Comparison of ENCODE assay signal across 20 cellular contexts in the genomic region with DNA sequence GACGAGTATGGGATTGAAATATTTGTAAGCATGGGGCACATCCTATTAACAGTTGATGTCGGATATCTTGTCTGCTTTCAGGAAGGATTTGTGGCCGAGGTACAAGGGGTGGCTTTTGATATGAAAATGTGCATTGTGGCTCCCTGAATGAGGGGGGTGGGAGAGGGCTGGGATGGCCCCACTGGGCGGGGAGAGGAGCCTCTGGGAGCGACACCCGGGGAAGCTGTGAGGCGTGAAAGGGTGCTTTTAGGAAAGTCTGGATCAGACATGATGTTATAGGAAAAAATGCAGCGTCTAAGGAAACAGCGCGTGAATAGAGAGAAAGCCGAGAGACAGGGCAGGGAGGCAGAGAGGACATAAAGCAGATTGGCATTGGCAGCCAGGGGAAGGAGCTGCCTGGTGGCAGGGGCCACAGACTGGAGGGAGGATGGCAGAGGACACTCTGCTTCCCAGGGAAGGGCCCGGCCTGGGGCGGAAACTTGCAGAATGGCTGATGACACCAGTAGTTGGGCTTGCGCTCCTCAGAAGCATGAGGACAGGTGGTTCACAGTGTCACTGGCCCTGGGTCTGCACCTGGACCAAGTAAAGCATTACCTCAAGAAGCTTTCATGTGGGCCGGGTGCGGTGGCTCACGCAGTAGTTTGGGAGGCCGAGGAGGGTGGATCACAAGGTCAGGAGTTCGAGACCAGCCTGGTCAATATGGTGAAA.
DNase-seq lines count a peak whose midpoint lies in the region; ATAC-seq, FAIRE-seq and TF ChIP-seq lines count a peak whose summit lies in the region.
"Had no signal": no experiment of that assay in that cellular context is flagged by ENCODE, and none has a peak within 500 bp of the region (broad histone marks: within the 10 kb centered on the region; RNA-seq: fewer than 3 reads in every experiment).

No MANE protein-coding gene starts in this region.

- H3K27ac Mint-ChIP-seq in GM23338 (no peak overlapping the region), chondrocyte (ENCODE audit: unreplicated experiment) (no peak overlapping the region)
- H3K27ac Mint-ChIP-seq: CD4-positive, alpha-beta memory T cell; HFFc6 had no signal

- no peaks in the 10 kb centered on the region for H3K36me3 ChIP-seq in GM23338 (ENCODE audit: insufficient read depth)
- no peaks in the 10 kb centered on the region for H3K36me3 ChIP-seq in iPS-20b (ENCODE audit: insufficient read depth, low read depth, low read length)
- H3K36me3 ChIP-seq in sigmoid colon = no peaks in the 10 kb centered on the region

- H3K79me2 ChIP-seq in GM23338 (replicated peaks; ENCODE audit: insufficient read depth) = no peaks in the 10 kb centered on the region

- no peak overlapping the region for H3K9ac ChIP-seq in iPS-20b (ENCODE audit: low read depth, low read length)

- no peak for DNase-seq in GM23338 (ENCODE audit: low spot score)
- peak; percentile 53 for DNase-seq in chondrocyte (ENCODE audit: low spot score)
- DNase-seq in sigmoid colon = peak; percentile 51
- DNase-seq in HTR-8/SVneo (ENCODE audit: insufficient read length, low spot score) = no peak
- DNase-seq in omental fat pad (ENCODE audit: low spot score) = no peak
- DNase-seq in LoVo (ENCODE audit: low spot score) = no peak
- DNase-seq: AML-193; CD4-positive, alpha-beta memory T cell; GF-D8; GOT3; HFFc6; MM.1S; NCI-H1417; NCI-H1930; NCI-H2171; SIG-M5 had no signal

- no peaks in the 10 kb centered on the region for H4K20me1 ChIP-seq in GM23338 (replicated peaks; ENCODE audit: insufficient read depth)

- H3K27ac ChIP-seq in GM23338 (ENCODE audit: low read depth) (no peak overlapping the region), iPS-20b (ENCODE audit: low read length) (no peak overlapping the region), sigmoid colon (peak overlapping the region in 1 of 4 donors; percentile 79)

- H3K9me3 ChIP-seq in iPS-20b (ENCODE audit: insufficient read depth, low read depth, low read length) = no peaks in the 10 kb centered on the region
- peaks cover 0 to 3% (median 0%) of the 10 kb centered on the region in 4 donors for H3K9me3 ChIP-seq in sigmoid colon

- H2AFZ ChIP-seq in GM23338 = peak overlapping the region; percentile 89

- peak overlapping the region; percentile 42 for H3K4me2 ChIP-seq in GM23338

- TF ChIP-seq CTCF in GM23338 (conservative IDR thresholded peaks at IDR 0.05; ENCODE audit: low read depth in 2 of 2) (no peak), chondrocyte (IDR thresholded peaks at IDR 0.05) (no peak), sigmoid colon (IDR thresholded peaks at IDR 0.05) (no peak), omental fat pad (IDR thresholded peaks at IDR 0.05) (no peak)

- H3K4me1 Mint-ChIP-seq in GM23338 (peaks cover 32% of the 10 kb centered on the region), chondrocyte (ENCODE audit: low read depth) (peaks cover 7% of the 10 kb centered on the region)

- H3K27me3 ChIP-seq in GM23338 (ENCODE audit: insufficient read depth) = no peaks in the 10 kb centered on the region
- H3K27me3 ChIP-seq in iPS-20b (ENCODE audit: insufficient read depth, low read length) = peaks cover 28% of the 10 kb centered on the region
- H3K27me3 ChIP-seq in sigmoid colon = no peaks in the 10 kb centered on the region

- no peaks in the 10 kb centered on the region for H3K9me2 ChIP-seq in GM23338 (ENCODE audit: insufficient read depth)

- intact Hi-C loops in sigmoid colon (cut with DNase I) = loop anchor here (5.0 kb wide), 1 partner anchor 120 kb away; no protein-coding TSS in a partner anchor

- FAIRE-seq in HTR-8/SVneo (lab: Jason Lieb, UNC) = no peak
- FAIRE-seq: HepG2, RCC 7860 had no signal

- H3K9me3 Mint-ChIP-seq in GM23338 (no peaks in the 10 kb centered on the region; the same call in 2 of the 3 replicates), chondrocyte (ENCODE audit: low read depth) (peaks cover 4% of the 10 kb centered on the region)

- no peaks in the 10 kb centered on the region; the same call in 2 of the 3 replicates for H3K36me3 Mint-ChIP-seq in GM23338 (ENCODE audit: low read depth)
- H3K36me3 Mint-ChIP-seq in chondrocyte (ENCODE audit: low read depth) = peaks cover 2% of the 10 kb centered on the region
- H3K36me3 Mint-ChIP-seq: CD4-positive, alpha-beta memory T cell had no signal

- H3K27me3 Mint-ChIP-seq in GM23338 (ENCODE audit: insufficient read depth, low read depth, poor library complexity) (peaks cover 22% of the 10 kb centered on the region), chondrocyte (ENCODE audit: low read depth) (peaks cover 7% of the 10 kb centered on the region)

- 90% methylated on average over 19 of the region's 19 CpGs for WGBS in sigmoid colon, 2 donors

- TF ChIP-seq EP300 in sigmoid colon (IDR thresholded peaks at IDR 0.05) = no peak

- H3K4me3 ChIP-seq in GM23338 (no peak overlapping the region), iPS-20b (ENCODE audit: low read length) (peak overlapping the region; percentile 25; the same call in 1 of the 2 replicates), sigmoid colon (no peak overlapping the region)

- no peak for TF ChIP-seq POLR2A in sigmoid colon (IDR thresholded peaks at IDR 0.05)

- H3K4me3 Mint-ChIP-seq in GM23338 (no peak overlapping the region), chondrocyte (ENCODE audit: unreplicated experiment) (no peak overlapping the region)
- H3K4me3 Mint-ChIP-seq: HFFc6 had no signal

- no peaks in the 10 kb centered on the region for H3F3A ChIP-seq in GM23338 (replicated peaks; ENCODE audit: low read depth)

- peaks cover 16% of the 10 kb centered on the region for H3K4me1 ChIP-seq in GM23338 (ENCODE audit: insufficient read depth)
- H3K4me1 ChIP-seq in iPS-20b (ENCODE audit: insufficient read depth, low read length) = peaks cover 20% of the 10 kb centered on the region; the same call in 1 of the 2 replicates
- H3K4me1 ChIP-seq in sigmoid colon = peaks cover 0 to 20% (median 15%) of the 10 kb centered on the region in 4 donors

- ATAC-seq in GM23338 (no peak), omental fat pad (ENCODE audit: low FRiP score) (no peak), GM18861 (IDR thresholded peaks at IDR 0.05; ENCODE audit: unreplicated experiment) (no peak)

TF ChIP-seq in GM23338, 12 proteins besides CTCF, POLR2A, EP300 and RAD21 (continues in another document):
- TF ChIP-seq POLR2AphosphoS5 (IDR thresholded peaks at IDR 0.05; ENCODE audit: low read depth) = no peak
- no peak for TF ChIP-seq ZNF331 (CRISPR knock-in tag; IDR thresholded peaks at IDR 0.05; ENCODE audit: low read depth)
- TF ChIP-seq ZNF114 (CRISPR knock-in tag; IDR thresholded peaks at IDR 0.05) = no peak
- TF ChIP-seq, protein P1, sequence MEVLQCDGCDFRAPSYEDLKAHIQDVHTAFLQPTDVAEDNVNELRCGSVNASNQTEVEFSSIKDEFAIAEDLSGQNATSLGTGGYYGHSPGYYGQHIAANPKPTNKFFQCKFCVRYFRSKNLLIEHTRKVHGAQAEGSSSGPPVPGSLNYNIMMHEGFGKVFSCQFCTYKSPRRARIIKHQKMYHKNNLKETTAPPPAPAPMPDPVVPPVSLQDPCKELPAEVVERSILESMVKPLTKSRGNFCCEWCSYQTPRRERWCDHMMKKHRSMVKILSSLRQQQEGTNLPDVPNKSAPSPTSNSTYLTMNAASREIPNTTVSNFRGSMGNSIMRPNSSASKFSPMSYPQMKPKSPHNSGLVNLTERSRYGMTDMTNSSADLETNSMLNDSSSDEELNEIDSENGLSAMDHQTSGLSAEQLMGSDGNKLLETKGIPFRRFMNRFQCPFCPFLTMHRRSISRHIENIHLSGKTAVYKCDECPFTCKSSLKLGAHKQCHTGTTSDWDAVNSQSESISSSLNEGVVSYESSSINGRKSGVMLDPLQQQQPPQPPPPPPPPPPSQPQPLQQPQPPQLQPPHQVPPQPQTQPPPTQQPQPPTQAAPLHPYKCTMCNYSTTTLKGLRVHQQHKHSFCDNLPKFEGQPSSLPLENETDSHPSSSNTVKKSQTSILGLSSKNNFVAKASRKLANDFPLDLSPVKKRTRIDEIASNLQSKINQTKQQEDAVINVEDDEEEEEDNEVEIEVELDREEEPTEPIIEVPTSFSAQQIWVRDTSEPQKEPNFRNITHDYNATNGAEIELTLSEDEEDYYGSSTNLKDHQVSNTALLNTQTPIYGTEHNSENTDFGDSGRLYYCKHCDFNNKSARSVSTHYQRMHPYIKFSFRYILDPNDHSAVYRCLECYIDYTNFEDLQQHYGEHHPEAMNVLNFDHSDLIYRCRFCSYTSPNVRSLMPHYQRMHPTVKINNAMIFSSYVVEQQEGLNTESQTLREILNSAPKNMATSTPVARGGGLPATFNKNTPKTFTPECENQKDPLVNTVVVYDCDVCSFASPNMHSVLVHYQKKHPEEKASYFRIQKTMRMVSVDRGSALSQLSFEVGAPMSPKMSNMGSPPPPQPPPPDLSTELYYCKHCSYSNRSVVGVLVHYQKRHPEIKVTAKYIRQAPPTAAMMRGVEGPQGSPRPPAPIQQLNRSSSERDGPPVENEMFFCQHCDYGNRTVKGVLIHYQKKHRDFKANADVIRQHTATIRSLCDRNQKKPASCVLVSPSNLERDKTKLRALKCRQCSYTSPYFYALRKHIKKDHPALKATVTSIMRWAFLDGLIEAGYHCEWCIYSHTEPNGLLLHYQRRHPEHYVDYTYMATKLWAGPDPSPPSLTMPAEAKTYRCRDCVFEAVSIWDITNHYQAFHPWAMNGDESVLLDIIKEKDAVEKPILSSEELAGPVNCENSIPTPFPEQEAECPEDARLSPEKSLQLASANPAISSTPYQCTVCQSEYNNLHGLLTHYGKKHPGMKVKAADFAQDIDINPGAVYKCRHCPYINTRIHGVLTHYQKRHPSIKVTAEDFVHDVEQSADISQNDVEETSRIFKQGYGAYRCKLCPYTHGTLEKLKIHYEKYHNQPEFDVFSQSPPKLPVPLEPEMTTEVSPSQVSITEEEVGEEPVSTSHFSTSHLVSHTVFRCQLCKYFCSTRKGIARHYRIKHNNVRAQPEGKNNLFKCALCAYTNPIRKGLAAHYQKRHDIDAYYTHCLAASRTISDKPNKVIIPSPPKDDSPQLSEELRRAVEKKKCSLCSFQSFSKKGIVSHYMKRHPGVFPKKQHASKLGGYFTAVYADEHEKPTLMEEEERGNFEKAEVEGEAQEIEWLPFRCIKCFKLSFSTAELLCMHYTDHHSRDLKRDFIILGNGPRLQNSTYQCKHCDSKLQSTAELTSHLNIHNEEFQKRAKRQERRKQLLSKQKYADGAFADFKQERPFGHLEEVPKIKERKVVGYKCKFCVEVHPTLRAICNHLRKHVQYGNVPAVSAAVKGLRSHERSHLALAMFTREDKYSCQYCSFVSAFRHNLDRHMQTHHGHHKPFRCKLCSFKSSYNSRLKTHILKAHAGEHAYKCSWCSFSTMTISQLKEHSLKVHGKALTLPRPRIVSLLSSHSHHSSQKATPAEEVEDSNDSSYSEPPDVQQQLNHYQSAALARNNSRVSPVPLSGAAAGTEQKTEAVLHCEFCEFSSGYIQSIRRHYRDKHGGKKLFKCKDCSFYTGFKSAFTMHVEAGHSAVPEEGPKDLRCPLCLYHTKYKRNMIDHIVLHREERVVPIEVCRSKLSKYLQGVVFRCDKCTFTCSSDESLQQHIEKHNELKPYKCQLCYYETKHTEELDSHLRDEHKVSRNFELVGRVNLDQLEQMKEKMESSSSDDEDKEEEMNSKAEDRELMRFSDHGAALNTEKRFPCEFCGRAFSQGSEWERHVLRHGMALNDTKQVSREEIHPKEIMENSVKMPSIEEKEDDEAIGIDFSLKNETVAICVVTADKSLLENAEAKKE (CRISPR knock-in tag; IDR thresholded peaks at IDR 0.05) = no peak

Comparison
In these comparisons a context has a peak if more than half of its experiments do, and no peak if none do; other contexts are left out.
1. DNase-seq: peak in chondrocyte (single experiment) and sigmoid colon (single experiment); none in GM23338 (single experiment), HTR-8/SVneo (single experiment), omental fat pad (single experiment) and LoVo (single experiment).